10 cellular contexts compared by ENCODE assay signal in genomic region chr17:31389673-31390381, GRCh38. TPM values are rescaled to one million over a fixed set of nuclear protein-coding genes. Genes with fewer than 3 reads are reported as not detected.
DNase-seq lines count a peak whose midpoint lies in the region; ATAC-seq and TF ChIP-seq lines count a peak whose summit lies in the region.
"Had no signal": no experiment of that assay in that cellular context is flagged by ENCODE, and none has a peak within 500 bp of the region (broad histone marks: within the 10 kb centered on the region; RNA-seq: fewer than 3 reads in every experiment).

No MANE protein-coding gene starts in this region.

- no peaks in the 10 kb centered on the region for H3K9me3 ChIP-seq in CD4-positive, alpha-beta memory T cell (ENCODE audit: control insufficient read depth in 1 of 2, low read length in 2 of 2)
- H3K9me3 ChIP-seq: body of pancreas had no signal

- TF ChIP-seq CTCF in neural crest cell (conservative IDR thresholded peaks at IDR 0.05), result peak; percentile 19

- H3K4me1 ChIP-seq in CD4-positive, alpha-beta memory T cell (ENCODE audit: insufficient read depth, low read length), result peaks cover 9% of the 10 kb centered on the region

- no peak overlapping the region for H3K27ac ChIP-seq in CD4-positive, alpha-beta memory T cell (ENCODE audit: low read depth, low read length)
- H3K27ac ChIP-seq in angular gyrus (ENCODE audit: low read depth, low read length), result peak overlapping the region; percentile 62
- H3K27ac ChIP-seq: body of pancreas, HL-60, SK-N-MC had no signal

- H3K36me3 Mint-ChIP-seq in CD4-positive, alpha-beta memory T cell, result no peaks in the 10 kb centered on the region
- no peaks in the 10 kb centered on the region for H3K36me3 Mint-ChIP-seq in neural crest cell (ENCODE audit: low read depth)

- no peaks in the 10 kb centered on the region for H3K36me3 ChIP-seq in CD4-positive, alpha-beta memory T cell (ENCODE audit: insufficient read depth, low read length)
- H3K36me3 ChIP-seq in H7 (replicated peaks; ENCODE audit: control insufficient read depth, insufficient read depth, low read length), result no peaks in the 10 kb centered on the region

- H3K9me3 Mint-ChIP-seq in CD4-positive, alpha-beta memory T cell, result no peaks in the 10 kb centered on the region
- H3K9me3 Mint-ChIP-seq in neural crest cell, result no peaks in the 10 kb centered on the region

- CTCF ChIA-PET in CD4-positive, alpha-beta memory T cell (lab: Charles Lee; ENCODE audit: partially characterized antibody), result interaction anchor here (0.9 to 3.6 kb wide), 13 partner anchors 12 to 452 kb away, joined by 3 to 47 read pairs (median 6); no protein-coding TSS in a partner anchor

- POLR2A ChIA-PET in CD4-positive, alpha-beta memory T cell (lab: Charles Lee; ENCODE audit: partially characterized antibody), result interaction anchor here (1.0 kb wide), 1 partner anchor 135 kb away, joined by 3 read pairs; no protein-coding TSS in a partner anchor

- peaks cover 2 to 23% (median 5%) of the 10 kb centered on the region in 4 donors for H3K4me1 Mint-ChIP-seq in CD4-positive, alpha-beta memory T cell
- H3K4me1 Mint-ChIP-seq in neural crest cell, result peaks cover 18% of the 10 kb centered on the region

- intact Hi-C loops in CD4-positive, alpha-beta memory T cell (cut with micrococcal nuclease), result loop anchor here (1.0 to 5.0 kb wide), 2 partner anchors 117 to 135 kb away; no protein-coding TSS in a partner anchor

- H3K27me3 ChIP-seq in CD4-positive, alpha-beta memory T cell (ENCODE audit: insufficient read depth, low read length), result peaks cover 8% of the 10 kb centered on the region
- H3K27me3 ChIP-seq in H7 (ENCODE audit: control insufficient read depth, insufficient read depth, low read length), result peaks cover 26% of the 10 kb centered on the region

- DNase-seq in CD4-positive, alpha-beta memory T cell, result peak in 1 of 5 donors; percentile 16
- peak; percentile 67 for DNase-seq in H7
- no peak for DNase-seq in neural crest cell (ENCODE audit: low read depth, low spot score)
- no peak for DNase-seq in germinal center (ENCODE audit: low spot score)
- DNase-seq in GM19240 (ENCODE audit: insufficient read length, low spot score), result no peak

- ATAC-seq in GM19351 (IDR thresholded peaks at IDR 0.05; ENCODE audit: unreplicated experiment), result no peak
- ATAC-seq: body of pancreas had no signal

- peaks cover 21 to 28% of the 10 kb centered on the region in 2 donors for H3K27me3 Mint-ChIP-seq in CD4-positive, alpha-beta memory T cell
- H3K27me3 Mint-ChIP-seq in neural crest cell (ENCODE audit: low read depth), result peaks cover 56% of the 10 kb centered on the region

- H3K27ac Mint-ChIP-seq in CD4-positive, alpha-beta memory T cell, result peak overlapping the region in 1 of 7 donors; percentile 7
- no peak overlapping the region for H3K27ac Mint-ChIP-seq in neural crest cell (ENCODE audit: unreplicated experiment)

- no peak overlapping the region for H3K4me3 ChIP-seq in CD4-positive, alpha-beta memory T cell (ENCODE audit: low read length in 2 of 2)
- no peak overlapping the region for H3K4me3 ChIP-seq in H7 (ENCODE audit: insufficient read depth, low read depth, low read length)
- H3K4me3 ChIP-seq: body of pancreas, SK-N-MC had no signal

- H3K4me3 Mint-ChIP-seq in CD4-positive, alpha-beta memory T cell, result peak overlapping the region in 6 of 8 donors; percentile 76 to 88 (median 78)
- peak overlapping the region; percentile 87 for H3K4me3 Mint-ChIP-seq in neural crest cell

RNA-seq across cellular contexts. Expression of gene RAB11FIP4, which starts 1.6 kb away (rescaled TPM):
- total RNA-seq in CD4-positive, alpha-beta memory T cell, result 10 to 100 TPM; 44.1 to 47.4 TPM
- polyA plus RNA-seq in CD4-positive, alpha-beta memory T cell, result 10 to 100 TPM in 1 of 2 donors, 1 to 10 TPM in 1; 8.3 to 15.9 TPM
- total RNA-seq in H7 (2014; rRNA removed; shearing (Covaris generic)), result 21.9 and 31.5 TPM in 2 replicates
- total RNA-seq in neural crest cell, result 7.4 and 8.0 TPM in 2 replicates
